Comparison of ENCODE assay signal across 8 cellular contexts in the genomic region with DNA sequence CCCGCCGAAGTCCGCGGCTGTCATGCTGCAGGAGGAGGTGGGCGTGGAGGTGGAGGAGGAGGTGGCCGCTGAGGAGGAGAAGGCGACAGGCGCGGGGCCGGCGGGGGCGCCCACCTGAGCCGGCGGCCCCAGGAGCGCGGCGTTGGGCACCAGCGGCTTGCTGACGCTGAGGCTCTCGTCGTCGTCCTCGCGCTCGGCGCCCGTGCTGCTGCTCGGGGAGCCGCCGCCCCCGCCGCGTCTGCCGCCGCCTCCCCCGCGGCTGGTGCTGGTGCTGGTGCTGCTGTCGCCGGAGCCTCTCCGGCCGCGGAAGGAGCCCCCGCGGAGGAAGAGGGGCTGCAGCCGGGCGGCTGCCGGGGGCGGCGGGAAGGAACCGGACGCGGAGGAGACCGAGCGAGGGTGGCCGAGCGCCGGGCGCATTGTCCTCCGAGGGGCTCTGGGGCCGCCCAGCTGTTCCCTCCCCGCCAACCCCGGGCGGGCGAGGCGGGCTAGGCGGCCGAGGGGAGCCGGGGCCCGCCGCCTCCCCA. TPM values are rescaled to one million over a fixed set of nuclear protein-coding genes. Genes with fewer than 3 reads are reported as not detected.
DNase-seq lines count a peak whose midpoint lies in the region; TF ChIP-seq lines count a peak whose summit lies in the region.

No MANE protein-coding gene starts in this region.

- DNase-seq in AG04449 (ENCODE audit: low read depth, low spot score) = no peak
- DNase-seq in H7 = no peak
- DNase-seq in activated naive CD8-positive, alpha-beta T cell treated with anti-CD3 and anti-CD28 coated beads for 36 hours = peak; percentile 48
- peak; percentile 70 for DNase-seq in left kidney (ENCODE audit: low read depth, low spot score)
- DNase-seq in tibial nerve (ENCODE audit: low spot score in 2 of 2) = no peak
- DNase-seq in RWPE1 (ENCODE audit: low spot score) = no peak
- no peak for DNase-seq in OCI-M1 (lab: John Stamatoyannopoulos, UW)
- no peak for DNase-seq in NAMALWA (ENCODE audit: low spot score)

- peaks cover 25% of the 10 kb centered on the region for H3K27me3 Mint-ChIP-seq in activated naive CD8-positive, alpha-beta T cell treated with anti-CD3 and anti-CD28 coated beads for 36 hours

- H3K4me3 Mint-ChIP-seq in activated naive CD8-positive, alpha-beta T cell treated with anti-CD3 and anti-CD28 coated beads for 36 hours = no peak overlapping the region

- H3K9me3 ChIP-seq in tibial nerve = no peaks in the 10 kb centered on the region

- POLR2A ChIA-PET in AG04449 (lab: Yijun Ruan, JAX) = no interaction called here
- POLR2A ChIA-PET in RWPE1 (lab: Yijun Ruan, JAX; ENCODE audit: low non-redundant PET) = no interaction called here

- no peak for TF ChIP-seq POLR2A in tibial nerve (IDR thresholded peaks at IDR 0.05)

- no peaks in the 10 kb centered on the region for H3K36me3 Mint-ChIP-seq in activated naive CD8-positive, alpha-beta T cell treated with anti-CD3 and anti-CD28 coated beads for 36 hours

- H3K27ac ChIP-seq in tibial nerve = no peak overlapping the region
- H3K27ac ChIP-seq in RWPE1 = no peak overlapping the region

- no peak for TF ChIP-seq EP300 in tibial nerve (IDR thresholded peaks at IDR 0.05)

- TF ChIP-seq CTCF in AG04449 (IDR thresholded peaks at IDR 0.05; ENCODE audit: insufficient read depth, low read length, missing control alignments) (no peak), tibial nerve (IDR thresholded peaks at IDR 0.05) (no peak), RWPE1 (conservative IDR thresholded peaks at IDR 0.05; ENCODE audit: low read depth) (no peak)

- H3K4me1 ChIP-seq in tibial nerve = peaks cover 0 to 14% (median 4%) of the 10 kb centered on the region in 4 donors

- H3K4me3 ChIP-seq in AG04449 (ENCODE audit: low read depth, low read length) (peak overlapping the region; percentile 36), H7 (ENCODE audit: insufficient read depth, low read depth, low read length) (peak overlapping the region; percentile 57), tibial nerve (peak overlapping the region; percentile 26 to 65 (median 38))

- H3K9me3 Mint-ChIP-seq in activated naive CD8-positive, alpha-beta T cell treated with anti-CD3 and anti-CD28 coated beads for 36 hours = no peaks in the 10 kb centered on the region

- H3K36me3 ChIP-seq in H7 (replicated peaks; ENCODE audit: control insufficient read depth, insufficient read depth, low read length) (no peaks in the 10 kb centered on the region), tibial nerve (no peaks in the 10 kb centered on the region)

- 0 to 2% methylated on average over 12 to 59 of the region's 70 CpGs for WGBS in tibial nerve, 2 donors

- no peak overlapping the region for H3K27ac Mint-ChIP-seq in activated naive CD8-positive, alpha-beta T cell treated with anti-CD3 and anti-CD28 coated beads for 36 hours

- peaks cover 38% of the 10 kb centered on the region for H3K4me1 Mint-ChIP-seq in activated naive CD8-positive, alpha-beta T cell treated with anti-CD3 and anti-CD28 coated beads for 36 hours

- CTCF ChIA-PET in AG04449 (lab: Yijun Ruan, JAX) = no interaction called here
- CTCF ChIA-PET in RWPE1 (lab: Yijun Ruan, JAX) = no interaction called here

- H3K27me3 ChIP-seq in H7 (ENCODE audit: control insufficient read depth, insufficient read depth, low read length) (peaks cover 16% of the 10 kb centered on the region; the same call in 1 of the 2 replicates), tibial nerve (peaks cover 0 to 34% of the 10 kb centered on the region in 2 donors)

RNA-seq across cellular contexts. Expression of gene TMEM121B, which starts 0.4 kb away (rescaled TPM):
- total RNA-seq in H7 (2014; rRNA removed; shearing (Covaris generic)) = 2.2 and 2.3 TPM in 2 replicates
- total RNA-seq in activated naive CD8-positive, alpha-beta T cell treated with anti-CD3 and anti-CD28 coated beads for 36 hours = under 1 TPM; 0.27 to 0.36 TPM
- total RNA-seq in tibial nerve = 1 to 10 TPM in 1 of 4 donors, under 1 TPM in 3; under 0.01 to 1.2 (median 0.75) TPM

RNA-seq across cellular contexts. Expression of gene IL17RA, which starts 36.0 kb away (rescaled TPM):
- total RNA-seq in H7 (2014; rRNA removed; shearing (Covaris generic)) = 3.6 and 4.3 TPM in 2 replicates
- 10 to 100 TPM; 13.3 to 16.6 TPM for total RNA-seq in activated naive CD8-positive, alpha-beta T cell treated with anti-CD3 and anti-CD28 coated beads for 36 hours
- total RNA-seq in tibial nerve = 10 to 100 TPM; 17.8 to 24.6 (median 20.0) TPM

RNA-seq across cellular contexts. Expression of gene HDHD5, which starts 38.3 kb away (rescaled TPM):
- total RNA-seq in H7 (2014; rRNA removed; shearing (Covaris generic)) = 127 and 142 TPM in 2 replicates
- 10 to 100 TPM; 54.9 to 64.8 TPM for total RNA-seq in activated naive CD8-positive, alpha-beta T cell treated with anti-CD3 and anti-CD28 coated beads for 36 hours
- total RNA-seq in tibial nerve = 10 to 100 TPM; 34.7 to 51.3 (median 44.3) TPM

Comparison
In these comparisons a context has a peak if more than half of its experiments do, and no peak if none do; other contexts are left out.
1. DNase-seq: peak in activated naive CD8-positive, alpha-beta T cell treated with anti-CD3 and anti-CD28 coated beads for 36 hours (single experiment) and left kidney (single experiment); none in AG04449 (single experiment), H7 (single experiment), tibial nerve (0 of 2), RWPE1 (single experiment), OCI-M1 (single experiment) and NAMALWA (single experiment).
2. Peak in every context shown above with its lines, with median percentiles within 50 percentile points of each other: H3K4me3 ChIP-seq.